ENCODE assay signal across 17 cellular contexts in the genomic region with DNA sequence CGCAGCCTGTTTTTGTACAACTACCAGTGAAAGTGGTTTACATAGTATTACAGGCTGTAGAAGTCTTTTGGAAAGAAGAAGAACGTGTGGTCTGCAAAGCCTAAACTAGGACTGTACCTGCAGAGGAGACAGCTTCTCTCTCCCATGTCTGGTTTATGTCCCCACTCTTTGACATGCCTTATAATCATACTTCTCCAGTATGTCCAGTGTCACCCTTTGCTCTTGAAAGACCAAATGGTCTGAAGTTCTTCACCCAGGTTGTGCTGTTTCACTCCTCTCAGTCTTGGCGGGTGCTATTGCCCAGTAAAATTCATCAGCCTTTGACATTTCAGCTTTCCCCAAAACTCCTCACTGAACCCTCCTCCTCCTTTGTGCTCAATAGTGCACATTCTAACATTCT.
DNase-seq lines count a peak whose midpoint lies in the region; ATAC-seq and TF ChIP-seq lines count a peak whose summit lies in the region.
"Had no signal": no experiment of that assay in that cellular context is flagged by ENCODE, and none has a peak within 500 bp of the region (broad histone marks: within the 10 kb centered on the region; RNA-seq: fewer than 3 reads in every experiment).

No MANE protein-coding gene starts in this region.

- H3K4me3 Mint-ChIP-seq in mesothelial cell of epicardium (no peak overlapping the region), progenitor cell of endocrine pancreas (ENCODE audit: low read depth) (no peak overlapping the region)
- H3K4me3 Mint-ChIP-seq: B cell; CD4-positive, CD25-positive, alpha-beta regulatory T cell; CD8-positive, alpha-beta memory T cell; H9 had no signal

- peak overlapping the region; percentile 86 for H3K27ac Mint-ChIP-seq in mesothelial cell of epicardium
- peak overlapping the region; percentile 20 for H3K27ac Mint-ChIP-seq in progenitor cell of endocrine pancreas
- H3K27ac Mint-ChIP-seq: B cell; CD4-positive, CD25-positive, alpha-beta regulatory T cell; CD8-positive, alpha-beta memory T cell had no signal

- peaks cover 9% of the 10 kb centered on the region for H3K4me1 Mint-ChIP-seq in mesothelial cell of epicardium
- H3K4me1 Mint-ChIP-seq in progenitor cell of endocrine pancreas (ENCODE audit: low read depth) = peaks cover 15% of the 10 kb centered on the region
- H3K4me1 Mint-ChIP-seq: B cell; CD4-positive, CD25-positive, alpha-beta regulatory T cell; CD8-positive, alpha-beta memory T cell had no signal

- DNase-seq in Right ventricle myocardium superior (no peak), cardiac septum (ENCODE audit: low spot score) (no peak), left ventricle myocardium superior (no peak), mesothelial cell of epicardium (ENCODE audit: low spot score in 2 of 2, unreplicated experiment in 2 of 2) (no peak), progenitor cell of endocrine pancreas (ENCODE audit: low spot score, unreplicated experiment) (no peak), CD1c-positive myeloid dendritic cell (ENCODE audit: extremely low spot score) (no peak)
- DNase-seq: CD4-positive, CD25-positive, alpha-beta regulatory T cell; CD8-positive, alpha-beta memory T cell; COR-L47; DMS 273 treated with DMSO at 0.1 percent for 48 hours; DMS53; DND-41; EL; H9 had no signal

- no peaks in the 10 kb centered on the region for H3K36me3 Mint-ChIP-seq in mesothelial cell of epicardium
- H3K36me3 Mint-ChIP-seq in progenitor cell of endocrine pancreas (ENCODE audit: insufficient read depth) = no peaks in the 10 kb centered on the region
- H3K36me3 Mint-ChIP-seq: CD4-positive, CD25-positive, alpha-beta regulatory T cell; CD8-positive, alpha-beta memory T cell had no signal

- intact Hi-C loops in Right ventricle myocardium superior (cut with DNase I) (no loop called here), cardiac septum (cut with DNase I) (no loop called here), left ventricle myocardium superior (cut with micrococcal nuclease) (no loop called here)

- H3K9me3 Mint-ChIP-seq in mesothelial cell of epicardium (peaks cover 16% of the 10 kb centered on the region), progenitor cell of endocrine pancreas (ENCODE audit: low read depth) (peaks cover 5% of the 10 kb centered on the region)
- H3K9me3 Mint-ChIP-seq: H9 had no signal

- no peak for TF ChIP-seq CTCF in mesothelial cell of epicardium (IDR thresholded peaks at IDR 0.05; ENCODE audit: unreplicated experiment)
- no peak for TF ChIP-seq CTCF in progenitor cell of endocrine pancreas (IDR thresholded peaks at IDR 0.05; ENCODE audit: unreplicated experiment)

- peaks cover 9% of the 10 kb centered on the region for H3K27me3 Mint-ChIP-seq in mesothelial cell of epicardium (ENCODE audit: low read depth)
- H3K27me3 Mint-ChIP-seq in progenitor cell of endocrine pancreas = no peaks in the 10 kb centered on the region
- H3K27me3 Mint-ChIP-seq: B cell; CD4-positive, CD25-positive, alpha-beta regulatory T cell had no signal

- ATAC-seq in Right ventricle myocardium superior (ENCODE audit: poor library complexity) = peak; percentile 68
- peak; percentile 78 for ATAC-seq in left ventricle myocardium superior
- no peak for ATAC-seq in HG02642 (IDR thresholded peaks at IDR 0.05; ENCODE audit: poor library complexity, unreplicated experiment)
- ATAC-seq: GM12878 had no signal
